ENCODE assay signal across 1 cellular context in genomic region chr20:58605292-58606065, GRCh38.
TF ChIP-seq lines count a peak whose summit lies in the region.

No MANE protein-coding gene starts in this region.

TF ChIP-seq in H1, 55 proteins besides CTCF, POLR2A, EP300 and RAD21:
- TF ChIP-seq E2F6 (IDR thresholded peaks at IDR 0.05) (no peak), RBBP5 (IDR thresholded peaks at IDR 0.05; ENCODE audit: borderline replicate concordance, low read depth, low read length) (no peak), BCL11A (IDR thresholded peaks at IDR 0.05; ENCODE audit: low read depth in 2 of 2, low read length in 2 of 2) (no peak), EZH2 (IDR thresholded peaks at IDR 0.05; ENCODE audit: low read depth, low read length, severe bottlenecking) (no peak), SIRT6 (IDR thresholded peaks at IDR 0.05; ENCODE audit: low read length) (no peak), NANOG (IDR thresholded peaks at IDR 0.05; ENCODE audit: insufficient read depth, low read depth, low read length, poor library complexity, severe bottlenecking) (no peak), SUZ12 (IDR thresholded peaks at IDR 0.05; ENCODE audit: low read length) (no peak), YY1 (IDR thresholded peaks at IDR 0.05; ENCODE audit: low read depth, low read length) (no peak), CHD7 (IDR thresholded peaks at IDR 0.05; ENCODE audit: insufficient replicate concordance, low read length) (no peak), SP4 (IDR thresholded peaks at IDR 0.05; ENCODE audit: low read length) (no peak), HDAC6 (IDR thresholded peaks at IDR 0.05; ENCODE audit: low read depth, low read length) (no peak), GABPA (IDR thresholded peaks at IDR 0.05; ENCODE audit: borderline replicate concordance, insufficient read depth, low read length) (no peak), FOSL1 (IDR thresholded peaks at IDR 0.05; ENCODE audit: insufficient read depth, low read depth, low read length) (no peak), SIN3A (conservative IDR thresholded peaks at IDR 0.05 in 1 of 2, IDR thresholded peaks at IDR 0.05 in 1 of 2; ENCODE audit: low read depth in 1 of 2, low read length in 2 of 2) (no peak), KDM4A (IDR thresholded peaks at IDR 0.05; ENCODE audit: low read depth, low read length, severe bottlenecking) (no peak), CHD2 (IDR thresholded peaks at IDR 0.05; ENCODE audit: low read length) (no peak), CEBPB (IDR thresholded peaks at IDR 0.05; ENCODE audit: low read depth, low read length) (no peak), NRF1 (IDR thresholded peaks at IDR 0.05; ENCODE audit: low read depth, low read length) (no peak)
